Comparison of ENCODE assay signal across 11 cellular contexts in the genomic region with DNA sequence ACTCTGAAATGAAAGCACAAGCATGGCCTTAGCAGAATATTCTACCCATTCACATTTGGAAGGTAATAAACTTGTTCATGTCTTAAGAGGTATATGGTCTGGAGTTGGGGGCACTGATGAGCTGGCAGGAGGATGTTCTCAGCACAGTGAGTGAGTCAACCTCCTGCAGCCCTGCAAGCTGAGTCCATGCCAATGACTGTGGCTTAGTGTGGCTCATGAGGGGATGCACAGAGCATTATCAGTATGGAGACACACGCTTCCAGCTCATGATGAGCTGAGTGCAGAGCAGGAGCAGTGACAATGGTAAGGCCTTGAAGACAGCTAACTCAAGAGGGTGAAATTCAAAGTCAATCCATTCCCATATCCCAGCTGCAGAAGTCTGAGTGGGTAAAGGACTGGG.
A peak's percentile ranks its signal among the peaks of the same experiment; 100 is the strongest.
DNase-seq lines count a peak whose midpoint lies in the region; ATAC-seq and TF ChIP-seq lines count a peak whose summit lies in the region.
"Had no signal": no experiment of that assay in that cellular context is flagged by ENCODE, and none has a peak within 500 bp of the region (broad histone marks: within the 10 kb centered on the region; RNA-seq: fewer than 3 reads in every experiment).

No MANE protein-coding gene starts in this region.

- no peaks in the 10 kb centered on the region for H3K79me2 ChIP-seq in DND-41 (ENCODE audit: insufficient read depth, low read length)
- H3K79me2 ChIP-seq in GM23338 (replicated peaks; ENCODE audit: insufficient read depth) = no peaks in the 10 kb centered on the region

- ATAC-seq in DND-41 (ENCODE audit: insufficient read depth, low read depth) (peak; percentile 55), GM21390 (IDR thresholded peaks at IDR 0.05; ENCODE audit: unreplicated experiment) (no peak), GM23338 (no peak)
- ATAC-seq: left lobe of liver, psoas muscle had no signal

- H2AFZ ChIP-seq in DND-41 (ENCODE audit: low read depth, low read length) (no peak overlapping the region), GM23338 (no peak overlapping the region)

- H3F3A ChIP-seq in GM23338 (replicated peaks; ENCODE audit: low read depth) = no peaks in the 10 kb centered on the region

- no peaks in the 10 kb centered on the region for H3K9me3 ChIP-seq in DND-41 (ENCODE audit: insufficient read depth, low read length, severe bottlenecking)
- H3K9me3 ChIP-seq: psoas muscle, stomach had no signal

- H3K36me3 ChIP-seq in DND-41 (ENCODE audit: insufficient read depth, low read length) (no peaks in the 10 kb centered on the region), GM23338 (ENCODE audit: insufficient read depth) (no peaks in the 10 kb centered on the region)
- H3K36me3 ChIP-seq: stomach had no signal

- no peaks in the 10 kb centered on the region for H3K9me3 Mint-ChIP-seq in GM23338

- no peaks in the 10 kb centered on the region for H3K27me3 ChIP-seq in DND-41 (ENCODE audit: insufficient read depth, low read length, poor library complexity)
- H3K27me3 ChIP-seq in GM23338 (ENCODE audit: insufficient read depth) = no peaks in the 10 kb centered on the region
- H3K27me3 ChIP-seq: stomach had no signal

- in situ Hi-C loops in astrocyte of the spinal cord (cut with HindIII; ENCODE audit: low sequenced_read_pairs) = no loop called here

- no peaks in the 10 kb centered on the region for H3K4me1 Mint-ChIP-seq in GM23338

- H3K27ac Mint-ChIP-seq in GM23338 = no peak overlapping the region

- TF ChIP-seq CTCF in DND-41 (IDR thresholded peaks at IDR 0.05; ENCODE audit: borderline replicate concordance, extremely low read depth, low read length, poor library complexity, severe bottlenecking) (no peak), astrocyte of the spinal cord (IDR thresholded peaks at IDR 0.05; ENCODE audit: low read depth, low read length) (no peak), GM23338 (conservative IDR thresholded peaks at IDR 0.05; ENCODE audit: low read depth in 2 of 2) (no peak)

- no peaks in the 10 kb centered on the region for H3K9me2 ChIP-seq in GM23338 (ENCODE audit: insufficient read depth)

- H3K27me3 Mint-ChIP-seq in GM23338 (ENCODE audit: insufficient read depth, low read depth, poor library complexity) = no peaks in the 10 kb centered on the region

- no peak overlapping the region for H3K4me3 Mint-ChIP-seq in GM23338

- H3K4me2 ChIP-seq in DND-41 (ENCODE audit: insufficient read depth, low read length) = no peak overlapping the region
- no peak overlapping the region for H3K4me2 ChIP-seq in GM23338

- H4K20me1 ChIP-seq in DND-41 (ENCODE audit: insufficient read depth, low read length) = no peaks in the 10 kb centered on the region
- no peaks in the 10 kb centered on the region for H4K20me1 ChIP-seq in GM23338 (replicated peaks; ENCODE audit: insufficient read depth)

- H3K4me3 ChIP-seq in DND-41 (ENCODE audit: low read depth in 1 of 2, low read length in 2 of 2) (no peak overlapping the region), astrocyte of the spinal cord (ENCODE audit: low read depth, low read length) (no peak overlapping the region), skeletal muscle cell (ENCODE audit: low read depth, low read length) (no peak overlapping the region), GM23338 (no peak overlapping the region)
- H3K4me3 ChIP-seq: psoas muscle, stomach had no signal

- peak; percentile 36 for DNase-seq in DND-41
- peak; percentile 96 for DNase-seq in HT1080 (ENCODE audit: low read depth)
- peak; percentile 84 for DNase-seq in astrocyte of the spinal cord (ENCODE audit: low read depth, low spot score)
- DNase-seq in skeletal muscle cell (ENCODE audit: low read depth) = peak; percentile 89
- DNase-seq in hepatic stellate cell (ENCODE audit: low spot score) = no peak
- no peak for DNase-seq in GM23338 (ENCODE audit: low spot score)
- no peak for DNase-seq in COR-L47 (lab: John Stamatoyannopoulos, UW)
- DNase-seq: psoas muscle, stomach had no signal

- no peaks in the 10 kb centered on the region for H3K36me3 Mint-ChIP-seq in GM23338 (ENCODE audit: low read depth)

- H3K4me1 ChIP-seq in DND-41 (ENCODE audit: insufficient read depth, low read length) = peaks cover 33% of the 10 kb centered on the region
- peaks cover 3% of the 10 kb centered on the region; the same call in 1 of the 2 replicates for H3K4me1 ChIP-seq in GM23338 (ENCODE audit: insufficient read depth)
- H3K4me1 ChIP-seq: psoas muscle had no signal

- H3K27ac ChIP-seq in DND-41 (ENCODE audit: low read length) = no peak overlapping the region
- H3K27ac ChIP-seq in GM23338 (ENCODE audit: low read depth) = no peak overlapping the region
- H3K27ac ChIP-seq: psoas muscle, stomach had no signal

- H3K9ac ChIP-seq in DND-41 (ENCODE audit: low read depth, low read length) = no peak overlapping the region

TF ChIP-seq in GM23338, 12 proteins besides CTCF, POLR2A, EP300 and RAD21:
- no peak for TF ChIP-seq NANOG (IDR thresholded peaks at IDR 0.05; ENCODE audit: borderline replicate concordance)
- TF ChIP-seq, protein P1, sequence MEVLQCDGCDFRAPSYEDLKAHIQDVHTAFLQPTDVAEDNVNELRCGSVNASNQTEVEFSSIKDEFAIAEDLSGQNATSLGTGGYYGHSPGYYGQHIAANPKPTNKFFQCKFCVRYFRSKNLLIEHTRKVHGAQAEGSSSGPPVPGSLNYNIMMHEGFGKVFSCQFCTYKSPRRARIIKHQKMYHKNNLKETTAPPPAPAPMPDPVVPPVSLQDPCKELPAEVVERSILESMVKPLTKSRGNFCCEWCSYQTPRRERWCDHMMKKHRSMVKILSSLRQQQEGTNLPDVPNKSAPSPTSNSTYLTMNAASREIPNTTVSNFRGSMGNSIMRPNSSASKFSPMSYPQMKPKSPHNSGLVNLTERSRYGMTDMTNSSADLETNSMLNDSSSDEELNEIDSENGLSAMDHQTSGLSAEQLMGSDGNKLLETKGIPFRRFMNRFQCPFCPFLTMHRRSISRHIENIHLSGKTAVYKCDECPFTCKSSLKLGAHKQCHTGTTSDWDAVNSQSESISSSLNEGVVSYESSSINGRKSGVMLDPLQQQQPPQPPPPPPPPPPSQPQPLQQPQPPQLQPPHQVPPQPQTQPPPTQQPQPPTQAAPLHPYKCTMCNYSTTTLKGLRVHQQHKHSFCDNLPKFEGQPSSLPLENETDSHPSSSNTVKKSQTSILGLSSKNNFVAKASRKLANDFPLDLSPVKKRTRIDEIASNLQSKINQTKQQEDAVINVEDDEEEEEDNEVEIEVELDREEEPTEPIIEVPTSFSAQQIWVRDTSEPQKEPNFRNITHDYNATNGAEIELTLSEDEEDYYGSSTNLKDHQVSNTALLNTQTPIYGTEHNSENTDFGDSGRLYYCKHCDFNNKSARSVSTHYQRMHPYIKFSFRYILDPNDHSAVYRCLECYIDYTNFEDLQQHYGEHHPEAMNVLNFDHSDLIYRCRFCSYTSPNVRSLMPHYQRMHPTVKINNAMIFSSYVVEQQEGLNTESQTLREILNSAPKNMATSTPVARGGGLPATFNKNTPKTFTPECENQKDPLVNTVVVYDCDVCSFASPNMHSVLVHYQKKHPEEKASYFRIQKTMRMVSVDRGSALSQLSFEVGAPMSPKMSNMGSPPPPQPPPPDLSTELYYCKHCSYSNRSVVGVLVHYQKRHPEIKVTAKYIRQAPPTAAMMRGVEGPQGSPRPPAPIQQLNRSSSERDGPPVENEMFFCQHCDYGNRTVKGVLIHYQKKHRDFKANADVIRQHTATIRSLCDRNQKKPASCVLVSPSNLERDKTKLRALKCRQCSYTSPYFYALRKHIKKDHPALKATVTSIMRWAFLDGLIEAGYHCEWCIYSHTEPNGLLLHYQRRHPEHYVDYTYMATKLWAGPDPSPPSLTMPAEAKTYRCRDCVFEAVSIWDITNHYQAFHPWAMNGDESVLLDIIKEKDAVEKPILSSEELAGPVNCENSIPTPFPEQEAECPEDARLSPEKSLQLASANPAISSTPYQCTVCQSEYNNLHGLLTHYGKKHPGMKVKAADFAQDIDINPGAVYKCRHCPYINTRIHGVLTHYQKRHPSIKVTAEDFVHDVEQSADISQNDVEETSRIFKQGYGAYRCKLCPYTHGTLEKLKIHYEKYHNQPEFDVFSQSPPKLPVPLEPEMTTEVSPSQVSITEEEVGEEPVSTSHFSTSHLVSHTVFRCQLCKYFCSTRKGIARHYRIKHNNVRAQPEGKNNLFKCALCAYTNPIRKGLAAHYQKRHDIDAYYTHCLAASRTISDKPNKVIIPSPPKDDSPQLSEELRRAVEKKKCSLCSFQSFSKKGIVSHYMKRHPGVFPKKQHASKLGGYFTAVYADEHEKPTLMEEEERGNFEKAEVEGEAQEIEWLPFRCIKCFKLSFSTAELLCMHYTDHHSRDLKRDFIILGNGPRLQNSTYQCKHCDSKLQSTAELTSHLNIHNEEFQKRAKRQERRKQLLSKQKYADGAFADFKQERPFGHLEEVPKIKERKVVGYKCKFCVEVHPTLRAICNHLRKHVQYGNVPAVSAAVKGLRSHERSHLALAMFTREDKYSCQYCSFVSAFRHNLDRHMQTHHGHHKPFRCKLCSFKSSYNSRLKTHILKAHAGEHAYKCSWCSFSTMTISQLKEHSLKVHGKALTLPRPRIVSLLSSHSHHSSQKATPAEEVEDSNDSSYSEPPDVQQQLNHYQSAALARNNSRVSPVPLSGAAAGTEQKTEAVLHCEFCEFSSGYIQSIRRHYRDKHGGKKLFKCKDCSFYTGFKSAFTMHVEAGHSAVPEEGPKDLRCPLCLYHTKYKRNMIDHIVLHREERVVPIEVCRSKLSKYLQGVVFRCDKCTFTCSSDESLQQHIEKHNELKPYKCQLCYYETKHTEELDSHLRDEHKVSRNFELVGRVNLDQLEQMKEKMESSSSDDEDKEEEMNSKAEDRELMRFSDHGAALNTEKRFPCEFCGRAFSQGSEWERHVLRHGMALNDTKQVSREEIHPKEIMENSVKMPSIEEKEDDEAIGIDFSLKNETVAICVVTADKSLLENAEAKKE (CRISPR knock-in tag; IDR thresholded peaks at IDR 0.05) = no peak
- TF ChIP-seq STAT1 (IDR thresholded peaks at IDR 0.05; ENCODE audit: unreplicated experiment) = no peak

Comparison
In these comparisons a context has a peak if more than half of its experiments do, and no peak if none do; other contexts are left out.
1. DNase-seq: peak in DND-41 (single experiment), HT1080 (single experiment), astrocyte of the spinal cord (single experiment) and skeletal muscle cell (single experiment); none in hepatic stellate cell (single experiment), GM23338 (single experiment) and COR-L47 (single experiment).